ENCODE assay signal across 1 cellular context in the genomic region with DNA sequence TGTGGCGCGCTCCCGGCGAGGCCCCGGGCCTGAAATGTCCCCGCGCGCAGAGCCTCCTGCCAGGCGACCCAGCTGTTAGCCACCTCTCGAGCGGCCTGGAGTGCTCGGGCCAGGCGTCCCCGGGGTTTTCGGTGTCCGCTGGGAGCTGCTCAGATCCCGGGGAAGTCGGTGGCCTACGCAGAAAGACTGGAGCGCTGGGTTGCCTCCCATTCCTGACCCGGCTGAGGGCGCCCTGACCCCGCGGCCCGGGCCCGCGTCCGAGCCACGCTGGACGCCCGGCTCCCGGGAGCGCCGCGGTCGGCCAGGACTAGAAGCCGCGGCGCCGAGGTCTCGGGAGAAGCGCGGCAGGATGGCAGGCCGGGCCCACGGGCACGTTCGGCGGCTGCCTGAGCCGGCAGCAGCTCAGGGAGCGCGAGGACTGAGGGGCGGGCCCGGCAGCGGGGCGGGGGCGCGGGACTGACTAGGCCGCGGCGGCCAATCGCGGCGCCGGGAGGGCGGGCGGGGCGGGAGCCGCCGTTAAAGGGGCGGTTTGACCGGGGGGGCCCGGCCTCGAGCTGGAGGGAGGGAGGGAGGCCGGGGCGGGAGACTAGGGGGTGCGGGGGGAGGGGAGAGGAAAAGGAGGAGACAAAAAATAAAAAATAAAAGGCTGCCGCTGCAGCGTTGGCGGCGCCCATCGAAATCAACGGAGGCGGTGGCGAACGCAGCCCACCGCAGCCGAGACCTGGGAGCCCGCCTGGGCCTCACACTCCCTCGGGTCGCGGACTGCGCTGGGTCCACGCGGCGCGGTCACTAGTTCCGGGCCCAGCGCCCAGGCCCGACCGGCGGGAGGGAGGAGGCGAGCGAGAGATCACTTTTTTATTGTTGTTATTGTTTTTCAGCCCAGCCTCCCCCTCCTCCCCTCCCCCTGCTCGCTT.
TF ChIP-seq lines count a peak whose summit lies in the region.

No MANE protein-coding gene starts in this region.

TF ChIP-seq in K562, 482 proteins besides CTCF, POLR2A, EP300 and RAD21 (continued from another document and continues in another):
- TF ChIP-seq, protein P1, sequence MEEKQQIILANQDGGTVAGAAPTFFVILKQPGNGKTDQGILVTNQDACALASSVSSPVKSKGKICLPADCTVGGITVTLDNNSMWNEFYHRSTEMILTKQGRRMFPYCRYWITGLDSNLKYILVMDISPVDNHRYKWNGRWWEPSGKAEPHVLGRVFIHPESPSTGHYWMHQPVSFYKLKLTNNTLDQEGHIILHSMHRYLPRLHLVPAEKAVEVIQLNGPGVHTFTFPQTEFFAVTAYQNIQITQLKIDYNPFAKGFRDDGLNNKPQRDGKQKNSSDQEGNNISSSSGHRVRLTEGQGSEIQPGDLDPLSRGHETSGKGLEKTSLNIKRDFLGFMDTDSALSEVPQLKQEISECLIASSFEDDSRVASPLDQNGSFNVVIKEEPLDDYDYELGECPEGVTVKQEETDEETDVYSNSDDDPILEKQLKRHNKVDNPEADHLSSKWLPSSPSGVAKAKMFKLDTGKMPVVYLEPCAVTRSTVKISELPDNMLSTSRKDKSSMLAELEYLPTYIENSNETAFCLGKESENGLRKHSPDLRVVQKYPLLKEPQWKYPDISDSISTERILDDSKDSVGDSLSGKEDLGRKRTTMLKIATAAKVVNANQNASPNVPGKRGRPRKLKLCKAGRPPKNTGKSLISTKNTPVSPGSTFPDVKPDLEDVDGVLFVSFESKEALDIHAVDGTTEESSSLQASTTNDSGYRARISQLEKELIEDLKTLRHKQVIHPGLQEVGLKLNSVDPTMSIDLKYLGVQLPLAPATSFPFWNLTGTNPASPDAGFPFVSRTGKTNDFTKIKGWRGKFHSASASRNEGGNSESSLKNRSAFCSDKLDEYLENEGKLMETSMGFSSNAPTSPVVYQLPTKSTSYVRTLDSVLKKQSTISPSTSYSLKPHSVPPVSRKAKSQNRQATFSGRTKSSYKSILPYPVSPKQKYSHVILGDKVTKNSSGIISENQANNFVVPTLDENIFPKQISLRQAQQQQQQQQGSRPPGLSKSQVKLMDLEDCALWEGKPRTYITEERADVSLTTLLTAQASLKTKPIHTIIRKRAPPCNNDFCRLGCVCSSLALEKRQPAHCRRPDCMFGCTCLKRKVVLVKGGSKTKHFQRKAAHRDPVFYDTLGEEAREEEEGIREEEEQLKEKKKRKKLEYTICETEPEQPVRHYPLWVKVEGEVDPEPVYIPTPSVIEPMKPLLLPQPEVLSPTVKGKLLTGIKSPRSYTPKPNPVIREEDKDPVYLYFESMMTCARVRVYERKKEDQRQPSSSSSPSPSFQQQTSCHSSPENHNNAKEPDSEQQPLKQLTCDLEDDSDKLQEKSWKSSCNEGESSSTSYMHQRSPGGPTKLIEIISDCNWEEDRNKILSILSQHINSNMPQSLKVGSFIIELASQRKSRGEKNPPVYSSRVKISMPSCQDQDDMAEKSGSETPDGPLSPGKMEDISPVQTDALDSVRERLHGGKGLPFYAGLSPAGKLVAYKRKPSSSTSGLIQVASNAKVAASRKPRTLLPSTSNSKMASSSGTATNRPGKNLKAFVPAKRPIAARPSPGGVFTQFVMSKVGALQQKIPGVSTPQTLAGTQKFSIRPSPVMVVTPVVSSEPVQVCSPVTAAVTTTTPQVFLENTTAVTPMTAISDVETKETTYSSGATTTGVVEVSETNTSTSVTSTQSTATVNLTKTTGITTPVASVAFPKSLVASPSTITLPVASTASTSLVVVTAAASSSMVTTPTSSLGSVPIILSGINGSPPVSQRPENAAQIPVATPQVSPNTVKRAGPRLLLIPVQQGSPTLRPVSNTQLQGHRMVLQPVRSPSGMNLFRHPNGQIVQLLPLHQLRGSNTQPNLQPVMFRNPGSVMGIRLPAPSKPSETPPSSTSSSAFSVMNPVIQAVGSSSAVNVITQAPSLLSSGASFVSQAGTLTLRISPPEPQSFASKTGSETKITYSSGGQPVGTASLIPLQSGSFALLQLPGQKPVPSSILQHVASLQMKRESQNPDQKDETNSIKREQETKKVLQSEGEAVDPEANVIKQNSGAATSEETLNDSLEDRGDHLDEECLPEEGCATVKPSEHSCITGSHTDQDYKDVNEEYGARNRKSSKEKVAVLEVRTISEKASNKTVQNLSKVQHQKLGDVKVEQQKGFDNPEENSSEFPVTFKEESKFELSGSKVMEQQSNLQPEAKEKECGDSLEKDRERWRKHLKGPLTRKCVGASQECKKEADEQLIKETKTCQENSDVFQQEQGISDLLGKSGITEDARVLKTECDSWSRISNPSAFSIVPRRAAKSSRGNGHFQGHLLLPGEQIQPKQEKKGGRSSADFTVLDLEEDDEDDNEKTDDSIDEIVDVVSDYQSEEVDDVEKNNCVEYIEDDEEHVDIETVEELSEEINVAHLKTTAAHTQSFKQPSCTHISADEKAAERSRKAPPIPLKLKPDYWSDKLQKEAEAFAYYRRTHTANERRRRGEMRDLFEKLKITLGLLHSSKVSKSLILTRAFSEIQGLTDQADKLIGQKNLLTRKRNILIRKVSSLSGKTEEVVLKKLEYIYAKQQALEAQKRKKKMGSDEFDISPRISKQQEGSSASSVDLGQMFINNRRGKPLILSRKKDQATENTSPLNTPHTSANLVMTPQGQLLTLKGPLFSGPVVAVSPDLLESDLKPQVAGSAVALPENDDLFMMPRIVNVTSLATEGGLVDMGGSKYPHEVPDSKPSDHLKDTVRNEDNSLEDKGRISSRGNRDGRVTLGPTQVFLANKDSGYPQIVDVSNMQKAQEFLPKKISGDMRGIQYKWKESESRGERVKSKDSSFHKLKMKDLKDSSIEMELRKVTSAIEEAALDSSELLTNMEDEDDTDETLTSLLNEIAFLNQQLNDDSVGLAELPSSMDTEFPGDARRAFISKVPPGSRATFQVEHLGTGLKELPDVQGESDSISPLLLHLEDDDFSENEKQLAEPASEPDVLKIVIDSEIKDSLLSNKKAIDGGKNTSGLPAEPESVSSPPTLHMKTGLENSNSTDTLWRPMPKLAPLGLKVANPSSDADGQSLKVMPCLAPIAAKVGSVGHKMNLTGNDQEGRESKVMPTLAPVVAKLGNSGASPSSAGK (IDR thresholded peaks at IDR 0.05) = peak; percentile 70
- TF ChIP-seq, protein P2, sequence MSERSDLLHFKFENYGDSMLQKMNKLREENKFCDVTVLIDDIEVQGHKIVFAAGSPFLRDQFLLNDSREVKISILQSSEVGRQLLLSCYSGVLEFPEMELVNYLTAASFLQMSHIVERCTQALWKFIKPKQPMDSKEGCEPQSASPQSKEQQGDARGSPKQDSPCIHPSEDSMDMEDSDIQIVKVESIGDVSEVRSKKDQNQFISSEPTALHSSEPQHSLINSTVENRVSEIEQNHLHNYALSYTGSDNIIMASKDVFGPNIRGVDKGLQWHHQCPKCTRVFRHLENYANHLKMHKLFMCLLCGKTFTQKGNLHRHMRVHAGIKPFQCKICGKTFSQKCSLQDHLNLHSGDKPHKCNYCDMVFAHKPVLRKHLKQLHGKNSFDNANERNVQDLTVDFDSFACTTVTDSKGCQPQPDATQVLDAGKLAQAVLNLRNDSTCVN (CRISPR knock-in tag; IDR thresholded peaks at IDR 0.05) = no peak
- TF ChIP-seq YBX1 (IDR thresholded peaks at IDR 0.05) (no peak), ZNF224 (CRISPR knock-in tag; IDR thresholded peaks at IDR 0.05) (0 out of 2 replicates have a peak, but pooled peaks have one; percentile 56), ZFP36 (IDR thresholded peaks at IDR 0.05; ENCODE audit: low read depth, low read length, partially characterized antibody) (no peak), ZBTB7A (IDR thresholded peaks at IDR 0.05; ENCODE audit: borderline replicate concordance, control insufficient read depth, low read depth, low read length) (no peak), NR2C2 (CRISPR knock-in tag; IDR thresholded peaks at IDR 0.05) (no peak), NR2C2 (tag; IDR thresholded peaks at IDR 0.05) (peak; percentile 56; the same call in 1 of the 2 replicates), SRSF1 (IDR thresholded peaks at IDR 0.05; ENCODE audit: low read depth, low read length) (no peak), FIP1L1 (IDR thresholded peaks at IDR 0.05; ENCODE audit: low read depth, low read length, poor library complexity, severe bottlenecking) (no peak), ESRRB (CRISPR knock-in tag; IDR thresholded peaks at IDR 0.05; ENCODE audit: borderline replicate concordance) (no peak), PCBP2 (IDR thresholded peaks at IDR 0.05; ENCODE audit: low read depth, low read length, poor library complexity, severe bottlenecking) (no peak)
- TF ChIP-seq, protein P3, sequence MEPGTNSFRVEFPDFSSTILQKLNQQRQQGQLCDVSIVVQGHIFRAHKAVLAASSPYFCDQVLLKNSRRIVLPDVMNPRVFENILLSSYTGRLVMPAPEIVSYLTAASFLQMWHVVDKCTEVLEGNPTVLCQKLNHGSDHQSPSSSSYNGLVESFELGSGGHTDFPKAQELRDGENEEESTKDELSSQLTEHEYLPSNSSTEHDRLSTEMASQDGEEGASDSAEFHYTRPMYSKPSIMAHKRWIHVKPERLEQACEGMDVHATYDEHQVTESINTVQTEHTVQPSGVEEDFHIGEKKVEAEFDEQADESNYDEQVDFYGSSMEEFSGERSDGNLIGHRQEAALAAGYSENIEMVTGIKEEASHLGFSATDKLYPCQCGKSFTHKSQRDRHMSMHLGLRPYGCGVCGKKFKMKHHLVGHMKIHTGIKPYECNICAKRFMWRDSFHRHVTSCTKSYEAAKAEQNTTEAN (CRISPR knock-in tag; IDR thresholded peaks at IDR 0.05) = 0 out of 2 replicates have a peak, but pooled peaks have one; percentile 11
- TF ChIP-seq, protein P4, sequence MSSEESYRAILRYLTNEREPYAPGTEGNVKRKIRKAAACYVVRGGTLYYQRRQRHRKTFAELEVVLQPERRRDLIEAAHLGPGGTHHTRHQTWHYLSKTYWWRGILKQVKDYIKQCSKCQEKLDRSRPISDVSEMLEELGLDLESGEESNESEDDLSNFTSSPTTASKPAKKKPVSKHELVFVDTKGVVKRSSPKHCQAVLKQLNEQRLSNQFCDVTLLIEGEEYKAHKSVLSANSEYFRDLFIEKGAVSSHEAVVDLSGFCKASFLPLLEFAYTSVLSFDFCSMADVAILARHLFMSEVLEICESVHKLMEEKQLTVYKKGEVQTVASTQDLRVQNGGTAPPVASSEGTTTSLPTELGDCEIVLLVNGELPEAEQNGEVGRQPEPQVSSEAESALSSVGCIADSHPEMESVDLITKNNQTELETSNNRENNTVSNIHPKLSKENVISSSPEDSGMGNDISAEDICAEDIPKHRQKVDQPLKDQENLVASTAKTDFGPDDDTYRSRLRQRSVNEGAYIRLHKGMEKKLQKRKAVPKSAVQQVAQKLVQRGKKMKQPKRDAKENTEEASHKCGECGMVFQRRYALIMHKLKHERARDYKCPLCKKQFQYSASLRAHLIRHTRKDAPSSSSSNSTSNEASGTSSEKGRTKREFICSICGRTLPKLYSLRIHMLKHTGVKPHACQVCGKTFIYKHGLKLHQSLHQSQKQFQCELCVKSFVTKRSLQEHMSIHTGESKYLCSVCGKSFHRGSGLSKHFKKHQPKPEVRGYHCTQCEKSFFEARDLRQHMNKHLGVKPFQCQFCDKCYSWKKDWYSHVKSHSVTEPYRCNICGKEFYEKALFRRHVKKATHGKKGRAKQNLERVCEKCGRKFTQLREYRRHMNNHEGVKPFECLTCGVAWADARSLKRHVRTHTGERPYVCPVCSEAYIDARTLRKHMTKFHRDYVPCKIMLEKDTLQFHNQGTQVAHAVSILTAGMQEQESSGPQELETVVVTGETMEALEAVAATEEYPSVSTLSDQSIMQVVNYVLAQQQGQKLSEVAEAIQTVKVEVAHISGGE (CRISPR knock-in tag; IDR thresholded peaks at IDR 0.05) = 0 out of 6 replicates have a peak, but pooled peaks of 1 of the 3 experiments have one; percentile 6
- TF ChIP-seq, protein P5, sequence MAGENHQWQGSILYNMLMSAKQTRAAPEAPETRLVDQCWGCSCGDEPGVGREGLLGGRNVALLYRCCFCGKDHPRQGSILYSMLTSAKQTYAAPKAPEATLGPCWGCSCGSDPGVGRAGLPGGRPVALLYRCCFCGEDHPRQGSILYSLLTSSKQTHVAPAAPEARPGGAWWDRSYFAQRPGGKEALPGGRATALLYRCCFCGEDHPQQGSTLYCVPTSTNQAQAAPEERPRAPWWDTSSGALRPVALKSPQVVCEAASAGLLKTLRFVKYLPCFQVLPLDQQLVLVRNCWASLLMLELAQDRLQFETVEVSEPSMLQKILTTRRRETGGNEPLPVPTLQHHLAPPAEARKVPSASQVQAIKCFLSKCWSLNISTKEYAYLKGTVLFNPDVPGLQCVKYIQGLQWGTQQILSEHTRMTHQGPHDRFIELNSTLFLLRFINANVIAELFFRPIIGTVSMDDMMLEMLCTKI (IDR thresholded peaks at IDR 0.05; ENCODE audit: partially characterized antibody) = no peak
- TF ChIP-seq, protein P6, sequence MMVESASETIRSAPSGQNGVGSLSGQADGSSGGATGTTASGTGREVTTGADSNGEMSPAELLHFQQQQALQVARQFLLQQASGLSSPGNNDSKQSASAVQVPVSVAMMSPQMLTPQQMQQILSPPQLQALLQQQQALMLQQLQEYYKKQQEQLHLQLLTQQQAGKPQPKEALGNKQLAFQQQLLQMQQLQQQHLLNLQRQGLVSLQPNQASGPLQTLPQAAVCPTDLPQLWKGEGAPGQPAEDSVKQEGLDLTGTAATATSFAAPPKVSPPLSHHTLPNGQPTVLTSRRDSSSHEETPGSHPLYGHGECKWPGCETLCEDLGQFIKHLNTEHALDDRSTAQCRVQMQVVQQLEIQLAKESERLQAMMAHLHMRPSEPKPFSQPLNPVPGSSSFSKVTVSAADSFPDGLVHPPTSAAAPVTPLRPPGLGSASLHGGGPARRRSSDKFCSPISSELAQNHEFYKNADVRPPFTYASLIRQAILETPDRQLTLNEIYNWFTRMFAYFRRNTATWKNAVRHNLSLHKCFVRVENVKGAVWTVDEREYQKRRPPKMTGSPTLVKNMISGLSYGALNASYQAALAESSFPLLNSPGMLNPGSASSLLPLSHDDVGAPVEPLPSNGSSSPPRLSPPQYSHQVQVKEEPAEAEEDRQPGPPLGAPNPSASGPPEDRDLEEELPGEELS (CRISPR knock-in tag; IDR thresholded peaks at IDR 0.05; ENCODE audit: borderline replicate concordance) = no peak
- TF ChIP-seq, protein P7, sequence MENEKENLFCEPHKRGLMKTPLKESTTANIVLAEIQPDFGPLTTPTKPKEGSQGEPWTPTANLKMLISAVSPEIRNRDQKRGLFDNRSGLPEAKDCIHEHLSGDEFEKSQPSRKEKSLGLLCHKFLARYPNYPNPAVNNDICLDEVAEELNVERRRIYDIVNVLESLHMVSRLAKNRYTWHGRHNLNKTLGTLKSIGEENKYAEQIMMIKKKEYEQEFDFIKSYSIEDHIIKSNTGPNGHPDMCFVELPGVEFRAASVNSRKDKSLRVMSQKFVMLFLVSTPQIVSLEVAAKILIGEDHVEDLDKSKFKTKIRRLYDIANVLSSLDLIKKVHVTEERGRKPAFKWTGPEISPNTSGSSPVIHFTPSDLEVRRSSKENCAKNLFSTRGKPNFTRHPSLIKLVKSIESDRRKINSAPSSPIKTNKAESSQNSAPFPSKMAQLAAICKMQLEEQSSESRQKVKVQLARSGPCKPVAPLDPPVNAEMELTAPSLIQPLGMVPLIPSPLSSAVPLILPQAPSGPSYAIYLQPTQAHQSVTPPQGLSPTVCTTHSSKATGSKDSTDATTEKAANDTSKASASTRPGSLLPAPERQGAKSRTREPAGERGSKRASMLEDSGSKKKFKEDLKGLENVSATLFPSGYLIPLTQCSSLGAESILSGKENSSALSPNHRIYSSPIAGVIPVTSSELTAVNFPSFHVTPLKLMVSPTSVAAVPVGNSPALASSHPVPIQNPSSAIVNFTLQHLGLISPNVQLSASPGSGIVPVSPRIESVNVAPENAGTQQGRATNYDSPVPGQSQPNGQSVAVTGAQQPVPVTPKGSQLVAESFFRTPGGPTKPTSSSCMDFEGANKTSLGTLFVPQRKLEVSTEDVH (IDR thresholded peaks at IDR 0.05; ENCODE audit: low read depth, partially characterized antibody) = no peak
